In the genomic region with DNA sequence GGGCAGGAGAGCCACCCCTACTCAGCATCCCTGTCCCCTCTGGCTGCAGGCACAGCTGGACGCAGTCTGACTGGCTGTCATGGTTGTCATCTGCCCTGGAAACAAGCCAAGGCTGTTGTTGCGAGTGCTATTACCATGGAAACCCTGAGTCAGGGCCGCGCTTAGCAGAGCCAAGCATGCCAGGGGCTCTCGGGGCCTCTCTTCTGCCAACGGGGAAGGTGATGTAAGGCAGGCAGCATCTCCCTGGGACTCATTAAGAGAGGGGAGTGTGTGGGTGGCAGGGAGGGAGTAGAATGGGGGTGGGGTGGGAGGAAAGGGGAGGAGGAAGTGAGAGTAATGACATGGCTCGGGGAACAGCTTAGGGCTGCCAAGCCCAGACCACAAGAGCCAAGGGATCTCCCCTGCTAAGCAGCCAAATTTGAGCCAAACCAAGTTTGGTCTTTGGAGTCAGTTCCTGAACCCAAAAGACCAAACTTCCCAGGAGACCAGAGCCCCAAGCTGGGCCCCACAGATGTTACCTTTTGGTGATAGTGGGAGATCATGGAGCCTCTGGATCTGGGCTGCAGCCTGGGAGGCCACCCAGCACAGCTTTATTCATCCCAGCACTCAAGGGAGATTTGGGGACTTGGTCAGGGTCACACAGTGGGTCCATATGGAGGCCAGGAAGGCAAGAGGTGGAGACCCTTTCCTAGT, we compare ENCODE assay signal across 1 cellular context.
TF ChIP-seq lines count a peak whose summit lies in the region.

No MANE protein-coding gene starts in this region.

TF ChIP-seq in HepG2, 621 proteins besides CTCF, POLR2A, EP300 and RAD21 (continued from another document):
- no peak for TF ChIP-seq SRSF1 (optimal IDR thresholded peaks at IDR 0.05; ENCODE audit: low read depth, low read length)
- TF ChIP-seq ZNF550 (CRISPR knock-in tag; IDR thresholded peaks at IDR 0.05; ENCODE audit: borderline replicate concordance): no peak
- TF ChIP-seq, protein P1, sequence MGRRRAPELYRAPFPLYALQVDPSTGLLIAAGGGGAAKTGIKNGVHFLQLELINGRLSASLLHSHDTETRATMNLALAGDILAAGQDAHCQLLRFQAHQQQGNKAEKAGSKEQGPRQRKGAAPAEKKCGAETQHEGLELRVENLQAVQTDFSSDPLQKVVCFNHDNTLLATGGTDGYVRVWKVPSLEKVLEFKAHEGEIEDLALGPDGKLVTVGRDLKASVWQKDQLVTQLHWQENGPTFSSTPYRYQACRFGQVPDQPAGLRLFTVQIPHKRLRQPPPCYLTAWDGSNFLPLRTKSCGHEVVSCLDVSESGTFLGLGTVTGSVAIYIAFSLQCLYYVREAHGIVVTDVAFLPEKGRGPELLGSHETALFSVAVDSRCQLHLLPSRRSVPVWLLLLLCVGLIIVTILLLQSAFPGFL (CRISPR knock-in tag; IDR thresholded peaks at IDR 0.05): no peak
- TF ChIP-seq, protein P2, sequence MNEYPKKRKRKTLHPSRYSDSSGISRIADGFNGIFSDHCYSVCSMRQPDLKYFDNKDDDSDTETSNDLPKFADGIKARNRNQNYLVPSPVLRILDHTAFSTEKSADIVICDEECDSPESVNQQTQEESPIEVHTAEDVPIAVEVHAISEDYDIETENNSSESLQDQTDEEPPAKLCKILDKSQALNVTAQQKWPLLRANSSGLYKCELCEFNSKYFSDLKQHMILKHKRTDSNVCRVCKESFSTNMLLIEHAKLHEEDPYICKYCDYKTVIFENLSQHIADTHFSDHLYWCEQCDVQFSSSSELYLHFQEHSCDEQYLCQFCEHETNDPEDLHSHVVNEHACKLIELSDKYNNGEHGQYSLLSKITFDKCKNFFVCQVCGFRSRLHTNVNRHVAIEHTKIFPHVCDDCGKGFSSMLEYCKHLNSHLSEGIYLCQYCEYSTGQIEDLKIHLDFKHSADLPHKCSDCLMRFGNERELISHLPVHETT (CRISPR knock-in tag; conservative IDR thresholded peaks at IDR 0.05): no peak
TF ChIP-seq in HepG2: peak in this region for 0.
